In the genomic region with DNA sequence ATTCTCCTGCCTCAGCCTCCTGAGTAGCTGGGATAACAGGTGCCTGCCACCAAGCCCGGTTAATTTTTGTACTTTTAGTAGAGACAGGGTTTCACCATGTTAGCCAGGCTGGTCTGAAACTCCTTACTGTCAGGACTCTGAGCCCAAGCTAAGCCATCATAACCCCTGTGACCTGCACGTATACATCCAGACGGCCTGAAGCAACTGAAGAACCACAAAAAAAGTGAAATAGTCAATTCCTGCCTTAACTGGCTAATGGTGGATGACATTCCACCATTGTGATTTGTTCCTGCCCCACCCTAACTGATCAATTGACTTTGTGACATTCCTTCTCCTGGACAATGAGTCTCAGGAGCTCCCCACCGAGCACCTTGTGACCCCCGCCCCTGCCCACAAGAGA, we compare ENCODE assay signal across 6 cellular contexts.
DNase-seq lines count a peak whose midpoint lies in the region; ATAC-seq, FAIRE-seq and TF ChIP-seq lines count a peak whose summit lies in the region.
"Not testable (repeated sequence)": the region's sequence is repeated elsewhere in the genome, so short reads cannot be mapped to it uniquely, and the experiment has no call there.

No MANE protein-coding gene starts in this region.

- TF ChIP-seq CTCF in K562 (IDR thresholded peaks at IDR 0.05 in 2 of 3, conservative IDR thresholded peaks at IDR 0.05 in 1 of 3; ENCODE audit: insufficient read depth in 2 of 3, low read depth in 1 of 3, low read length in 3 of 3); glutamatergic neuron (IDR thresholded peaks at IDR 0.05; ENCODE audit: partially characterized antibody, unreplicated experiment): not testable (repeated sequence)

- not testable (repeated sequence) for H3K27ac ChIP-seq in K562 (ENCODE audit: extremely low read depth, low read depth, low read length)

- H3K9me3 ChIP-seq in K562 (replicated peaks; ENCODE audit: control insufficient read depth, insufficient read depth, low read depth, low read length), result not testable (repeated sequence)

- TF ChIP-seq EP300 in K562 (IDR thresholded peaks at IDR 0.05; ENCODE audit: low read length), result not testable (repeated sequence)

- H3K9me3 Mint-ChIP-seq in activated naive CD4-positive, alpha-beta T cell treated with anti-CD3 and anti-CD28 coated beads, Interleukin-2, amount 10 ng/mL, durations not matched to agents 7 days and 5 days, result peaks cover 24% of the 10 kb centered on the region
- H3K9me3 Mint-ChIP-seq in glutamatergic neuron (ENCODE audit: unreplicated experiment); natural killer cell treated with Interleukin-12 subunit alpha and Interleukin-12 subunit beta and Interleukin-15 and Interleukin-18, amount 100 ng/mL, for 72 hours: not testable (repeated sequence)
- H3K9me3 Mint-ChIP-seq in stimulated activated naive CD8-positive, alpha-beta T cell treated with anti-CD3 and anti-CD28 coated beads, Interleukin-15, amount 100 ng/mL, for 72 hours, result peaks cover 13 to 20% of the 10 kb centered on the region in 2 donors

- H3K4me1 Mint-ChIP-seq in activated naive CD4-positive, alpha-beta T cell treated with anti-CD3 and anti-CD28 coated beads, Interleukin-2, amount 10 ng/mL, durations not matched to agents 7 days and 5 days, result peaks cover 24% of the 10 kb centered on the region
- H3K4me1 Mint-ChIP-seq in glutamatergic neuron (ENCODE audit: low read depth, unreplicated experiment), result not testable (repeated sequence)
- H3K4me1 Mint-ChIP-seq in natural killer cell treated with Interleukin-12 subunit alpha and Interleukin-12 subunit beta and Interleukin-15 and Interleukin-18, amount 100 ng/mL, for 72 hours (ENCODE audit: low read depth in 2 of 2), result peaks cover 16 to 20% of the 10 kb centered on the region in 2 donors
- H3K4me1 Mint-ChIP-seq in stimulated activated naive CD8-positive, alpha-beta T cell treated with anti-CD3 and anti-CD28 coated beads, Interleukin-15, amount 100 ng/mL, for 72 hours, result peaks cover 15% of the 10 kb centered on the region

- CTCF ChIA-PET in activated naive CD4-positive, alpha-beta T cell treated with anti-CD3 and anti-CD28 coated beads, Interleukin-2, amount 10 ng/mL, durations not matched to agents 7 days and 5 days (lab: Charles Lee), result interaction anchor here (1.1 kb wide), 2 partner anchors 53 to 72 kb away, joined by 3 to 7 read pairs; no protein-coding TSS in a partner anchor
- CTCF ChIA-PET in K562 (lab: Yijun Ruan, JAX; ENCODE audit: low intra/inter-chr PET ratio), result not testable (repeated sequence)

- not testable (repeated sequence) for H3K9me1 ChIP-seq in K562 (ENCODE audit: control insufficient read depth, insufficient read depth, low read length)

- not testable (repeated sequence) for H3K4me3 ChIP-seq in K562

- H3K27ac Mint-ChIP-seq in activated naive CD4-positive, alpha-beta T cell treated with anti-CD3 and anti-CD28 coated beads, Interleukin-2, amount 10 ng/mL, durations not matched to agents 7 days and 5 days, result peak overlapping the region; percentile 77
- H3K27ac Mint-ChIP-seq in glutamatergic neuron (ENCODE audit: unreplicated experiment), result peak overlapping the region; percentile 48
- H3K27ac Mint-ChIP-seq in natural killer cell treated with Interleukin-12 subunit alpha and Interleukin-12 subunit beta and Interleukin-15 and Interleukin-18, amount 100 ng/mL, for 72 hours, result peak overlapping the region; percentile 6 to 77
- peak overlapping the region in 1 of 2 donors; percentile 45 for H3K27ac Mint-ChIP-seq in stimulated activated naive CD8-positive, alpha-beta T cell treated with anti-CD3 and anti-CD28 coated beads, Interleukin-15, amount 100 ng/mL, for 72 hours

- H4K20me1 ChIP-seq in K562 (replicated peaks; ENCODE audit: control insufficient read depth, insufficient read depth, low read length), result not testable (repeated sequence)

- H3K4me2 ChIP-seq in K562 (ENCODE audit: insufficient read depth, low read length), result not testable (repeated sequence)

- not testable (repeated sequence) for ATAC-seq in K562; natural killer cell treated with Interleukin-12 subunit alpha and Interleukin-12 subunit beta and Interleukin-15 and Interleukin-18, amount 100 ng/mL, for 72 hours; stimulated activated naive CD8-positive, alpha-beta T cell treated with anti-CD3 and anti-CD28 coated beads, Interleukin-15, amount 100 ng/mL, for 72 hours

- peaks cover 18% of the 10 kb centered on the region for H3K36me3 Mint-ChIP-seq in activated naive CD4-positive, alpha-beta T cell treated with anti-CD3 and anti-CD28 coated beads, Interleukin-2, amount 10 ng/mL, durations not matched to agents 7 days and 5 days
- not testable (repeated sequence) for H3K36me3 Mint-ChIP-seq in glutamatergic neuron (ENCODE audit: unreplicated experiment); natural killer cell treated with Interleukin-12 subunit alpha and Interleukin-12 subunit beta and Interleukin-15 and Interleukin-18, amount 100 ng/mL, for 72 hours

- not testable (repeated sequence) for FAIRE-seq in K562 (lab: Jason Lieb, UNC)

- H3K4me1 ChIP-seq in K562 (replicated peaks in 1 of 2; ENCODE audit: control insufficient read depth in 2 of 2, insufficient read depth in 2 of 2, low read length in 2 of 2), result not testable (repeated sequence)

- H3K9ac ChIP-seq in K562 (ENCODE audit: insufficient read depth in 1 of 2, low read depth in 2 of 2, low read length in 2 of 2), result not testable (repeated sequence)

- in situ Hi-C loops in K562 (cut with MboI), result not testable (repeated sequence)

- 10% methylated on average over 5 of the region's 5 CpGs for whole genome bisulfite sequencing in K562 (ENCODE audit: insufficient coverage, low coverage, missing lambda C conversion rate)

- H3K27me3 ChIP-seq in K562 (ENCODE audit: control insufficient read depth in 2 of 2, insufficient read depth in 2 of 2, low read length in 2 of 2), result peaks cover 0 to 22% of the 10 kb centered on the region in 2 experiments; a peak in 4 of 5 replicates

- H3K4me3 Mint-ChIP-seq in activated naive CD4-positive, alpha-beta T cell treated with anti-CD3 and anti-CD28 coated beads, Interleukin-2, amount 10 ng/mL, durations not matched to agents 7 days and 5 days, result peak overlapping the region; percentile 6
- H3K4me3 Mint-ChIP-seq in glutamatergic neuron (ENCODE audit: unreplicated experiment); natural killer cell treated with Interleukin-12 subunit alpha and Interleukin-12 subunit beta and Interleukin-15 and Interleukin-18, amount 100 ng/mL, for 72 hours: not testable (repeated sequence)
- H3K4me3 Mint-ChIP-seq in stimulated activated naive CD8-positive, alpha-beta T cell treated with anti-CD3 and anti-CD28 coated beads, Interleukin-15, amount 100 ng/mL, for 72 hours, result peak overlapping the region; percentile 26 to 32

- not testable (repeated sequence) for TF ChIP-seq RAD21 in K562 (CRISPR knock-in tag; conservative IDR thresholded peaks at IDR 0.05 in 1 of 2, IDR thresholded peaks at IDR 0.05 in 1 of 2)

- TF ChIP-seq POLR2A in K562 (conservative IDR thresholded peaks at IDR 0.05), result not testable (repeated sequence)

- not testable (repeated sequence) for H3K36me3 ChIP-seq in K562 (ENCODE audit: control insufficient read depth, insufficient read depth, low read length)

- H3K27me3 Mint-ChIP-seq in activated naive CD4-positive, alpha-beta T cell treated with anti-CD3 and anti-CD28 coated beads, Interleukin-2, amount 10 ng/mL, durations not matched to agents 7 days and 5 days, result peaks cover 50% of the 10 kb centered on the region
- not testable (repeated sequence) for H3K27me3 Mint-ChIP-seq in glutamatergic neuron (ENCODE audit: unreplicated experiment); natural killer cell treated with Interleukin-12 subunit alpha and Interleukin-12 subunit beta and Interleukin-15 and Interleukin-18, amount 100 ng/mL, for 72 hours; stimulated activated naive CD8-positive, alpha-beta T cell treated with anti-CD3 and anti-CD28 coated beads, Interleukin-15, amount 100 ng/mL, for 72 hours

- POLR2A ChIA-PET in K562 (lab: Yijun Ruan, JAX), result not testable (repeated sequence)

- not testable (repeated sequence) for H3K79me2 ChIP-seq in K562 (ENCODE audit: control insufficient read depth, insufficient read depth, low read length)

- not testable (repeated sequence) for BruUV-seq in K562 (replicated peaks; lab: Mats Ljungman, UMichigan)

- DNase-seq in OCI-M1 (lab: John Stamatoyannopoulos, UW), result peak; percentile 54
- not testable (repeated sequence) for DNase-seq in activated naive CD4-positive, alpha-beta T cell treated with anti-CD3 and anti-CD28 coated beads, Interleukin-2, amount 10 ng/mL, durations not matched to agents 7 days and 5 days; K562 (ENCODE audit: extremely low read depth in 1 of 4, low spot score in 3 of 4); glutamatergic neuron; natural killer cell treated with Interleukin-12 subunit alpha and Interleukin-12 subunit beta and Interleukin-15 and Interleukin-18, amount 100 ng/mL, for 72 hours (ENCODE audit: low spot score); stimulated activated naive CD8-positive, alpha-beta T cell treated with anti-CD3 and anti-CD28 coated beads, Interleukin-15, amount 100 ng/mL, for 72 hours

- intact Hi-C loops in K562 (cut with micrococcal nuclease), result not testable (repeated sequence)

- not testable (repeated sequence) for H2AFZ ChIP-seq in K562 (ENCODE audit: low read depth, low read length)

TF ChIP-seq in K562, 482 proteins besides CTCF, POLR2A, EP300 and RAD21:
- TF ChIP-seq CBX3 (IDR thresholded peaks at IDR 0.05; ENCODE audit: borderline replicate concordance in 1 of 2, low read length in 2 of 2) (peak in 1 of 2 experiments; percentile 70; a peak in 1 of 3 replicates), CBX1 (IDR thresholded peaks at IDR 0.05; ENCODE audit: low read depth) (peak; percentile 74), TRIM28 (IDR thresholded peaks at IDR 0.05) (peak; percentile 82), TRIM24 (IDR thresholded peaks at IDR 0.05) (peak in 1 of 2 experiments; percentile 31; a peak in 1 of 4 replicates), YY1 (IDR thresholded peaks at IDR 0.05; ENCODE audit: borderline replicate concordance in 1 of 3, control insufficient read depth in 1 of 3, extremely low read depth in 1 of 3, insufficient read depth in 3 of 3, insufficient read length in 1 of 3, insufficient replicate concordance in 2 of 3, low read depth in 1 of 3, low read length in 2 of 3) (peak in 1 of 3 experiments; percentile 33), ARNT (IDR thresholded peaks at IDR 0.05) (peak; percentile 84 to 95), NR2C1 (IDR thresholded peaks at IDR 0.05) (0 out of 2 replicates have a peak, but pooled peaks have one; percentile 34), CBX5 (IDR thresholded peaks at IDR 0.05; ENCODE audit: borderline replicate concordance, low read depth) (peak; percentile 91), HDAC1 (IDR thresholded peaks at IDR 0.05) (0 out of 4 replicates have a peak, but pooled peaks of 1 of the 2 experiments have one; percentile 36), BCOR (IDR thresholded peaks at IDR 0.05) (0 out of 2 replicates have a peak, but pooled peaks have one; percentile 1)
- TF ChIP-seq NR2C1 (tag; IDR thresholded peaks at IDR 0.05), result not testable (repeated sequence)
